25 cellular contexts compared by ENCODE assay signal in genomic region chr3:10933470-10933957, GRCh38. TPM values are rescaled to one million over a fixed set of nuclear protein-coding genes. Genes with fewer than 3 reads are reported as not detected.
DNase-seq lines count a peak whose midpoint lies in the region; ATAC-seq, FAIRE-seq and TF ChIP-seq lines count a peak whose summit lies in the region.
"Had no signal": no experiment of that assay in that cellular context is flagged by ENCODE, and none has a peak within 500 bp of the region (broad histone marks: within the 10 kb centered on the region; RNA-seq: fewer than 3 reads in every experiment).

No MANE protein-coding gene starts in this region.

- in situ Hi-C loops in HepG2 (cut with HindIII; ENCODE audit: extremely low pct_ligation_motif_present, low pct_unique_long_range_greater_than_20kb) (no loop called here), GM23248 (cut with MboI) (no loop called here)

- H3K27ac ChIP-seq in right lobe of liver (no peak overlapping the region), HepG2 (ENCODE audit: extremely low read length, insufficient read depth, low read length) (no peak overlapping the region), osteoblast (ENCODE audit: low read depth, low read length) (no peak overlapping the region), aorta (ENCODE audit: low read depth in 1 of 2, low read length in 2 of 2) (no peak overlapping the region), GM23248 (no peak overlapping the region)
- H3K27ac ChIP-seq: PC-9, thoracic aorta had no signal

- H3F3A ChIP-seq in GM23248 (ENCODE audit: insufficient read depth), result no peaks in the 10 kb centered on the region

- WGBS in right lobe of liver (ENCODE audit: insufficient coverage, low coverage, low lambda C conversion rate, missing lambda C conversion rate), result 77% methylated on average over 3 of the region's 3 CpGs
- 53% methylated on average over 3 of the region's 3 CpGs for WGBS in HepG2 (ENCODE audit: low lambda C conversion rate)
- 59 to 63% methylated on average over 3 of the region's 3 CpGs for WGBS in aorta, 2 donors
- 72 to 80% methylated on average over 3 of the region's 3 CpGs for whole genome bisulfite sequencing in GM23248 (ENCODE audit: low coverage in 1 of 2, low lambda C conversion rate in 2 of 2, missing lambda C conversion rate in 2 of 2), 2 experiments

- H3K4me1 ChIP-seq in right lobe of liver (no peaks in the 10 kb centered on the region), HepG2 (ENCODE audit: insufficient read depth, low read length) (no peaks in the 10 kb centered on the region), osteoblast (ENCODE audit: insufficient read depth, low read length) (peaks cover 13% of the 10 kb centered on the region), aorta (ENCODE audit: control insufficient read depth in 1 of 2, insufficient read depth in 2 of 2, low read length in 2 of 2) (no peaks in the 10 kb centered on the region), GM23248 (ENCODE audit: insufficient read depth) (no peaks in the 10 kb centered on the region)

- TF ChIP-seq POLR2A in right lobe of liver (IDR thresholded peaks at IDR 0.05) (no peak), HepG2 (IDR thresholded peaks at IDR 0.05; ENCODE audit: insufficient read depth in 1 of 2, low read depth in 2 of 2, low read length in 2 of 2) (no peak)

- H2AFZ ChIP-seq in HepG2 (ENCODE audit: low read length), result no peak overlapping the region
- peak overlapping the region; percentile 46 for H2AFZ ChIP-seq in osteoblast (ENCODE audit: low read length)
- no peak overlapping the region for H2AFZ ChIP-seq in GM23248
- H2AFZ ChIP-seq: PC-9 had no signal

- TF ChIP-seq EP300 in HepG2 (IDR thresholded peaks at IDR 0.05; ENCODE audit: low read depth in 2 of 2, low read length in 2 of 2), result no peak
- no peak for TF ChIP-seq EP300 in HepG2 (CRISPR knock-in tag; IDR thresholded peaks at IDR 0.05; ENCODE audit: borderline replicate concordance)

- intact Hi-C loops in right lobe of liver (cut with DNase I), result no loop called here
- intact Hi-C loops in HepG2 (cut with micrococcal nuclease; ENCODE audit: unreplicated experiment), result no loop called here
- intact Hi-C loops in aorta (cut with DNase I), result no loop called here

- DNase-seq in right lobe of liver (peak in 2 of 3 donors; percentile 2 to 16), HepG2 (ENCODE audit: low spot score) (no peak), chondrocyte (ENCODE audit: low spot score) (no peak), osteoblast (ENCODE audit: insufficient read length, low spot score, missing footprints) (no peak), aorta (peak; percentile 25 to 36), GM10248 (ENCODE audit: extremely low spot score) (no peak), GM23248 (no peak)
- DNase-seq: ACHN; activated CD4-positive, alpha-beta T cell treated with anti-CD3 and anti-CD28 coated beads for 1 hour; activated CD8-positive, alpha-beta T cell treated with anti-CD3 and anti-CD28 coated beads for 36 hours; C1 segment of cervical spinal cord; cortex of kidney; kidney glomerular epithelial cell; NCI-H2081; NCI-H446; PC-9; stimulated activated CD4-positive, alpha-beta T cell treated with anti-CD3 and anti-CD28 coated beads, Interleukin-4, amount 100 ng/mL, for 4 hours; stimulated activated naive CD4-positive, alpha-beta T cell; T-helper 1 cell had no signal

- H3K9ac ChIP-seq in HepG2 (ENCODE audit: insufficient read depth, low read depth, low read length), result no peak overlapping the region
- H3K9ac ChIP-seq in GM23248, result no peak overlapping the region

- H3K36me3 ChIP-seq in right lobe of liver (no peaks in the 10 kb centered on the region), HepG2 (replicated peaks in 1 of 2; ENCODE audit: control insufficient read depth in 1 of 2, insufficient read depth in 2 of 2, low read length in 2 of 2) (peaks cover 0 to 11% of the 10 kb centered on the region in 2 experiments; a peak in 2 of 5 replicates), osteoblast (ENCODE audit: insufficient read depth, low read length) (no peaks in the 10 kb centered on the region), aorta (ENCODE audit: control insufficient read depth in 1 of 2, insufficient read depth in 2 of 2, low read length in 1 of 2) (no peaks in the 10 kb centered on the region), GM23248 (ENCODE audit: low read depth) (no peaks in the 10 kb centered on the region)
- H3K36me3 ChIP-seq: thoracic aorta had no signal

- H3K27me3 ChIP-seq in right lobe of liver (no peaks in the 10 kb centered on the region), HepG2 (ENCODE audit: control insufficient read depth in 1 of 2, insufficient read depth in 2 of 2, low read length in 2 of 2) (peaks cover 1 to 2% of the 10 kb centered on the region in 2 experiments; a peak in 1 of 5 replicates), osteoblast (ENCODE audit: insufficient read depth, low read length) (peaks cover 10% of the 10 kb centered on the region), aorta (ENCODE audit: control insufficient read depth in 1 of 2, insufficient read depth in 2 of 2, low read length in 1 of 2) (no peaks in the 10 kb centered on the region), GM23248 (replicated peaks; ENCODE audit: insufficient read depth) (peaks cover 22% of the 10 kb centered on the region)

- H3K4me3 ChIP-seq in right lobe of liver (no peak overlapping the region), HepG2 (replicated peaks in 1 of 3; ENCODE audit: insufficient read depth in 1 of 3, low read depth in 2 of 3, low read length in 3 of 3) (no peak overlapping the region), osteoblast (ENCODE audit: insufficient read depth, low read length) (no peak overlapping the region), aorta (ENCODE audit: low read length in 2 of 2) (no peak overlapping the region), GM23248 (no peak overlapping the region)
- H3K4me3 ChIP-seq: GM12878, PC-9, thoracic aorta had no signal

- H3K27ac Mint-ChIP-seq in chondrocyte (ENCODE audit: unreplicated experiment), result peak overlapping the region; percentile 53
- H3K27ac Mint-ChIP-seq: activated CD8-positive, alpha-beta T cell treated with anti-CD3 and anti-CD28 coated beads for 36 hours had no signal

- H3K4me1 Mint-ChIP-seq in chondrocyte (ENCODE audit: low read depth), result peaks cover 13% of the 10 kb centered on the region

- no peaks in the 10 kb centered on the region for H3K9me2 ChIP-seq in GM23248 (ENCODE audit: insufficient read depth)

- peaks cover 13% of the 10 kb centered on the region for H3K27me3 Mint-ChIP-seq in chondrocyte (ENCODE audit: low read depth)
- H3K27me3 Mint-ChIP-seq: activated CD8-positive, alpha-beta T cell treated with anti-CD3 and anti-CD28 coated beads for 36 hours had no signal

- no peaks in the 10 kb centered on the region for H3K9me3 Mint-ChIP-seq in chondrocyte (ENCODE audit: low read depth)
- H3K9me3 Mint-ChIP-seq: activated CD8-positive, alpha-beta T cell treated with anti-CD3 and anti-CD28 coated beads for 36 hours had no signal

- H4K20me1 ChIP-seq in HepG2 (ENCODE audit: insufficient read depth, low read length), result no peaks in the 10 kb centered on the region
- no peaks in the 10 kb centered on the region for H4K20me1 ChIP-seq in osteoblast (ENCODE audit: insufficient read depth, low read length)
- H4K20me1 ChIP-seq in GM23248 (ENCODE audit: insufficient read depth), result no peaks in the 10 kb centered on the region

- BruUV-seq in HepG2 (replicated peaks; lab: Mats Ljungman, UMichigan), result no TSS peak

- ATAC-seq in right lobe of liver, result no peak
- no peak for ATAC-seq in HepG2
- no peak for ATAC-seq in aorta (ENCODE audit: low FRiP score)
- ATAC-seq in GM21447 (IDR thresholded peaks at IDR 0.05; ENCODE audit: unreplicated experiment), result no peak
- ATAC-seq: activated CD8-positive, alpha-beta T cell treated with anti-CD3 and anti-CD28 coated beads for 36 hours; GM12878 had no signal

- TF ChIP-seq CTCF in right lobe of liver (IDR thresholded peaks at IDR 0.05) (no peak), HepG2 (CRISPR knock-in tag; IDR thresholded peaks at IDR 0.05) (no peak), chondrocyte (IDR thresholded peaks at IDR 0.05) (no peak), osteoblast (IDR thresholded peaks at IDR 0.05; ENCODE audit: extremely low read depth, low read depth, low read length) (no peak), GM10248 (IDR thresholded peaks at IDR 0.05; ENCODE audit: control extremely low read depth, extremely low read depth, low read depth, missing control alignments) (no peak)

- no peak for FAIRE-seq in HepG2 (lab: Jason Lieb, UNC)
- FAIRE-seq: GM12878, H54, TTC549 had no signal

- TF ChIP-seq RAD21 in HepG2 (CRISPR knock-in tag; IDR thresholded peaks at IDR 0.05), result no peak

- H3K4me2 ChIP-seq in HepG2 (ENCODE audit: low read depth, low read length) (no peak overlapping the region), osteoblast (ENCODE audit: insufficient read depth, low read length) (peak overlapping the region; percentile 24), GM23248 (ENCODE audit: unreplicated experiment) (no peak overlapping the region)
- H3K4me2 ChIP-seq: PC-9 had no signal

- H3K79me2 ChIP-seq in HepG2 (ENCODE audit: insufficient read depth, low read length) (no peaks in the 10 kb centered on the region), osteoblast (ENCODE audit: insufficient read depth, low read length) (no peaks in the 10 kb centered on the region), GM23248 (ENCODE audit: insufficient read depth) (no peaks in the 10 kb centered on the region)

- no peak overlapping the region for H3K4me3 Mint-ChIP-seq in chondrocyte (ENCODE audit: unreplicated experiment)
- H3K4me3 Mint-ChIP-seq: activated CD8-positive, alpha-beta T cell treated with anti-CD3 and anti-CD28 coated beads for 36 hours had no signal

- H3K9me3 ChIP-seq in right lobe of liver (no peaks in the 10 kb centered on the region), HepG2 (ENCODE audit: low read length) (no peaks in the 10 kb centered on the region), osteoblast (ENCODE audit: low read depth, low read length) (no peaks in the 10 kb centered on the region), aorta (ENCODE audit: control insufficient read depth, low read length) (no peaks in the 10 kb centered on the region), GM23248 (ENCODE audit: low read depth) (no peaks in the 10 kb centered on the region)
- H3K9me3 ChIP-seq: thoracic aorta had no signal

- CTCF ChIA-PET in HepG2 (lab: Yijun Ruan, JAX; ENCODE audit: low intra/inter-chr PET ratio, low total read pairs), result no interaction called here
- CTCF ChIA-PET in GM10248 (lab: Yijun Ruan, JAX), result no interaction called here

- H3K36me3 Mint-ChIP-seq in chondrocyte (ENCODE audit: low read depth), result no peaks in the 10 kb centered on the region

- POLR2A ChIA-PET in HepG2 (lab: Yijun Ruan, JAX), result no interaction called here
- POLR2A ChIA-PET in GM10248 (lab: Yijun Ruan, JAX), result no interaction called here

RNA-seq across cellular contexts. Expression of gene SLC6A1, which starts 59.0 kb away (rescaled TPM):
- 10 to 100 TPM; 14.5 to 70.1 (median 37.3) TPM for total RNA-seq in right lobe of liver
- total RNA-seq in HepG2 (2016; rRNA removed; fragmentation: Illumina TruSeq; extraction: Trizol), result not detected in 2 replicates
- total RNA-seq in HepG2 (2016; cell fraction: cytosol; rRNA removed; fragmentation: Illumina TruSeq; extraction: Trizol; ENCODE audit: low read depth), result not detected in 2 replicates
- not detected in 2 replicates for total RNA-seq in HepG2 (2016; cell fraction: insoluble cytoplasmic fraction; rRNA removed; fragmentation: Illumina TruSeq; extraction: Trizol)
- not detected in 2 replicates for total RNA-seq in HepG2 (2016; cell fraction: membrane; rRNA removed; fragmentation: Illumina TruSeq; extraction: Trizol)
- not detected in 2 replicates for total RNA-seq in HepG2 (2016; cell fraction: nucleus; rRNA removed; fragmentation: Illumina TruSeq; extraction: Trizol)
- polyA plus RNA-seq in HepG2 (2011; rRNA removed), result 0.04 TPM in 1 of 2 replicates, not detected in the other
- not detected in 2 replicates for polyA plus RNA-seq in HepG2 (2011; cell fraction: cytosol; rRNA removed)
- polyA plus RNA-seq in HepG2 (2011; cell fraction: nucleus; rRNA removed), result 0.03 and 0.05 TPM in 2 replicates
- polyA plus RNA-seq in HepG2 (2012), result 0.07 TPM in 1 of 2 replicates, not detected in the other
- not detected in 2 replicates for polyA plus RNA-seq in HepG2 (2016; cell fraction: cytosol; fragmentation: Illumina TruSeq; extraction: Trizol; ENCODE audit: low read depth)
- not detected in 2 replicates for polyA plus RNA-seq in HepG2 (2016; cell fraction: insoluble cytoplasmic fraction; fragmentation: Illumina TruSeq; extraction: Trizol; ENCODE audit: low read depth)
- polyA plus RNA-seq in HepG2 (2016; cell fraction: membrane; fragmentation: Illumina TruSeq; extraction: Trizol; ENCODE audit: low read depth), result not detected in 2 replicates
- not detected in 2 replicates for polyA plus RNA-seq in HepG2 (2016; cell fraction: nucleus; fragmentation: Illumina TruSeq; extraction: Trizol; ENCODE audit: insufficient read depth, low read depth)
- not detected in 2 replicates for polyA minus RNA-seq in HepG2 (2011; rRNA and poly(A)+ RNA removed; ENCODE audit: low replicate concordance)
- polyA minus RNA-seq in HepG2 (2011; cell fraction: cytosol; rRNA and poly(A)+ RNA removed), result not detected in 2 replicates
- polyA minus RNA-seq in HepG2 (2011; cell fraction: nucleus; rRNA and poly(A)+ RNA removed), result not detected in 2 replicates
- total RNA-seq in chondrocyte, result 0.87 to 2.3 TPM (median 2.0 TPM) in 3 replicates
- not detected in 2 replicates for total RNA-seq in osteoblast
- 1 to 10 TPM; 1.4 to 2.3 TPM for total RNA-seq in aorta
- polyA plus RNA-seq in aorta, result 1 to 10 TPM in 1 of 2 donors, under 1 TPM in 1; 0.50 to 4.9 TPM
- not detected in 2 replicates for total RNA-seq in GM23248 (2014; rRNA removed; shearing (Covaris generic))
- not detected in 2 replicates for polyA plus RNA-seq in GM23248 (2016; fragmentation: Nextera tagmentation; extraction: Ambion mirVana)
- total RNA-seq: activated CD8-positive, alpha-beta T cell treated with anti-CD3 and anti-CD28 coated beads for 36 hours; GM12878; PC-9; SK-MEL-5 had no signal
- polyA plus RNA-seq: GM12878 had no signal

Comparison
In these comparisons a context has a peak if more than half of its experiments do, and no peak if none do; other contexts are left out.
1. DNase-seq: peak in right lobe of liver (2 of 3) and aorta (2 of 2); none in HepG2 (single experiment), chondrocyte (single experiment), osteoblast (single experiment), GM10248 (single experiment) and GM23248 (single experiment).